Comparison of ENCODE assay signal across 8 cellular contexts in genomic region chr1:36223373-36223995, GRCh38. TPM values are rescaled to one million over a fixed set of nuclear protein-coding genes. Genes with fewer than 3 reads are reported as not detected.
DNase-seq lines count a peak whose midpoint lies in the region; TF ChIP-seq lines count a peak whose summit lies in the region.

No MANE protein-coding gene starts in this region.

- POLR2A ChIA-PET in HEK293T (lab: Yijun Ruan, JAX) = interaction anchor here (0.5 to 3.1 kb wide), 25 partner anchors 9 to 454 kb away, joined by 3 to 20 read pairs (median 6); partner anchors contain the start of genes EVA1B, MAP7D1 and TRAPPC3

- H3K27me3 Mint-ChIP-seq in activated T-helper 2 cell treated with anti-CD3 and anti-CD28 coated beads, Interferon-gamma antibody, Interleukin-2, Interleukin-4, amounts not matched to agents 10 μg/mL and 5 μg/mL and 100 μg/mL, durations not matched to agents 14 hours and 24 hours and 36 hours (ENCODE audit: low read depth) = no peaks in the 10 kb centered on the region

- intact Hi-C loops in activated T-helper 2 cell treated with anti-CD3 and anti-CD28 coated beads, Interferon-gamma antibody, Interleukin-2, Interleukin-4, amounts not matched to agents 10 μg/mL and 5 μg/mL and 100 μg/mL, durations not matched to agents 14 hours and 24 hours and 36 hours (cut with micrococcal nuclease) = loop anchor here (5.0 kb wide), 3 partner anchors 36 to 291 kb away; partner anchors contain the start of gene AGO3

- H3K36me3 Mint-ChIP-seq in activated T-helper 2 cell treated with anti-CD3 and anti-CD28 coated beads, Interferon-gamma antibody, Interleukin-2, Interleukin-4, amounts not matched to agents 10 μg/mL and 5 μg/mL and 100 μg/mL, durations not matched to agents 14 hours and 24 hours and 36 hours (ENCODE audit: low read depth) = peaks cover 32% of the 10 kb centered on the region

- H3K27ac Mint-ChIP-seq in activated T-helper 2 cell treated with anti-CD3 and anti-CD28 coated beads, Interferon-gamma antibody, Interleukin-2, Interleukin-4, amounts not matched to agents 10 μg/mL and 5 μg/mL and 100 μg/mL, durations not matched to agents 14 hours and 24 hours and 36 hours = peak overlapping the region; percentile 100

- H3K9me3 Mint-ChIP-seq in activated T-helper 2 cell treated with anti-CD3 and anti-CD28 coated beads, Interferon-gamma antibody, Interleukin-2, Interleukin-4, amounts not matched to agents 10 μg/mL and 5 μg/mL and 100 μg/mL, durations not matched to agents 14 hours and 24 hours and 36 hours = no peaks in the 10 kb centered on the region

- DNase-seq in activated effector memory CD4-positive, alpha-beta T cell treated with Interleukin-2 at 50 U/mL for 16 hours = peak; percentile 15
- DNase-seq in activated effector memory CD4-positive, alpha-beta T cell treated with anti-CD3 and anti-CD28 coated beads, Interleukin-2, amount 50 U/mL, for 16 hours = no peak
- DNase-seq in HEK293T (ENCODE audit: extremely low spot score) = peak; percentile 25
- DNase-seq in NAMALWA (ENCODE audit: low spot score) = peak; percentile 75
- DNase-seq in activated T-helper 2 cell treated with anti-CD3 and anti-CD28 coated beads, Interferon-gamma antibody, Interleukin-2, Interleukin-4, amounts not matched to agents 10 μg/mL and 5 μg/mL and 100 μg/mL, durations not matched to agents 14 hours and 24 hours and 36 hours (ENCODE audit: low spot score) = no peak
- DNase-seq in glomerular visceral epithelial cell (ENCODE audit: extremely low spot score) = peak; percentile 40
- DNase-seq in putamen (ENCODE audit: low spot score) = peak; percentile 26
- DNase-seq in NCI-H1105 treated with DMSO at 0.1 percent for 48 hours (lab: John Stamatoyannopoulos, UW) = no peak

- H3K4me1 Mint-ChIP-seq in activated T-helper 2 cell treated with anti-CD3 and anti-CD28 coated beads, Interferon-gamma antibody, Interleukin-2, Interleukin-4, amounts not matched to agents 10 μg/mL and 5 μg/mL and 100 μg/mL, durations not matched to agents 14 hours and 24 hours and 36 hours (ENCODE audit: low read depth) = peaks cover 24% of the 10 kb centered on the region

- CTCF ChIA-PET in HEK293T (lab: Yijun Ruan, JAX) = interaction anchor here (0.6 to 1.8 kb wide), 5 partner anchors 13 to 179 kb away, joined by 3 to 7 read pairs (median 3); no protein-coding TSS in a partner anchor

- peak overlapping the region; percentile 96 for H3K4me3 Mint-ChIP-seq in activated T-helper 2 cell treated with anti-CD3 and anti-CD28 coated beads, Interferon-gamma antibody, Interleukin-2, Interleukin-4, amounts not matched to agents 10 μg/mL and 5 μg/mL and 100 μg/mL, durations not matched to agents 14 hours and 24 hours and 36 hours (ENCODE audit: low read depth)

TF ChIP-seq in HEK293T, 16 proteins besides CTCF, POLR2A, EP300 and RAD21:
- TF ChIP-seq ARNT (IDR thresholded peaks at IDR 0.05) = no peak
- TF ChIP-seq TARDBP (IDR thresholded peaks at IDR 0.05) = no peak
- TF ChIP-seq BHLHE40 (IDR thresholded peaks at IDR 0.05; ENCODE audit: borderline replicate concordance) = no peak
- TF ChIP-seq CTBP1 (IDR thresholded peaks at IDR 0.05; ENCODE audit: borderline replicate concordance) = no peak
- TF ChIP-seq LEF1 (IDR thresholded peaks at IDR 0.05; ENCODE audit: borderline replicate concordance) = no peak
- TF ChIP-seq FOXM1 (IDR thresholded peaks at IDR 0.05; ENCODE audit: borderline replicate concordance) = no peak
- TF ChIP-seq PKNOX1 (IDR thresholded peaks at IDR 0.05) = no peak
- TF ChIP-seq FOXK2 (IDR thresholded peaks at IDR 0.05) = no peak
- TF ChIP-seq HDGF (IDR thresholded peaks at IDR 0.05; ENCODE audit: borderline replicate concordance) = no peak
- TF ChIP-seq NFRKB (IDR thresholded peaks at IDR 0.05) = no peak
- no peak for TF ChIP-seq ELF4 (IDR thresholded peaks at IDR 0.05)
- no peak for TF ChIP-seq SUZ12 (IDR thresholded peaks at IDR 0.05)
- TF ChIP-seq L3MBTL2 (conservative IDR thresholded peaks at IDR 0.05) = no peak

RNA-seq across cellular contexts. Expression of gene THRAP3, which starts 0.8 kb away (rescaled TPM):
- total RNA-seq in activated T-helper 2 cell treated with anti-CD3 and anti-CD28 coated beads, Interferon-gamma antibody, Interleukin-2, Interleukin-4, amounts not matched to agents 10 μg/mL and 5 μg/mL and 100 μg/mL, durations not matched to agents 14 hours and 24 hours and 36 hours = 159 and 164 TPM in 2 replicates

Comparison
In these comparisons a context has a peak if more than half of its experiments do, and no peak if none do; other contexts are left out.
1. DNase-seq: peak in activated effector memory CD4-positive, alpha-beta T cell treated with Interleukin-2 at 50 U/mL for 16 hours (single experiment), HEK293T (single experiment), NAMALWA (single experiment), glomerular visceral epithelial cell (single experiment) and putamen (single experiment); none in activated effector memory CD4-positive, alpha-beta T cell treated with anti-CD3 and anti-CD28 coated beads, Interleukin-2, amount 50 U/mL, for 16 hours (single experiment), activated T-helper 2 cell treated with anti-CD3 and anti-CD28 coated beads, Interferon-gamma antibody, Interleukin-2, Interleukin-4, amounts not matched to agents 10 μg/mL and 5 μg/mL and 100 μg/mL, durations not matched to agents 14 hours and 24 hours and 36 hours (single experiment) and NCI-H1105 treated with DMSO at 0.1 percent for 48 hours (single experiment).